In genomic region chr21:45031231-45032191, GRCh38 we compare ENCODE assay signal across 1 cellular context.
TF ChIP-seq lines count a peak whose summit lies in the region.

No MANE protein-coding gene starts in this region.

TF ChIP-seq in IMR-90, 13 proteins besides CTCF, POLR2A, EP300 and RAD21 (continued from another document):
- TF ChIP-seq ELK1 (IDR thresholded peaks at IDR 0.05; ENCODE audit: borderline replicate concordance, low read depth, low read length) = no peak
